26 cellular contexts compared by ENCODE assay signal in the genomic region with DNA sequence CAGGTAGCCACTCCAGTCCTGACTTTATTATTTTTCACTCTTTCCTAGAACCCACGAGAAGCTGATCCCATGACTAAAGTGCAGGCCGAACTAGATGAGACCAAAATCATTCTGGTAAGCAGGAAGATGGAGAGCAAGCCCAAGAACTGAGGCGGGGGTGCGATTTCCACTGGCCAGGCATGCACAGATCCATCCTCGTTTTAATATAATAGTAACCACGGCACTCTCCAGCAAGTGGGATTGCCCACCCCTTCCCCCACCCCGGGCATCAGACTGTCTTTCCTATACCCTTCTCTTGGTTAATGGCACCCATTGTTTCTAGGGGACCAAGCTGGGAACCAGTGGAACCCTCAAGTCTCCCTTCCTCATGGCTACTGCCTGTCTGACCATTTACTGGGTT. TPM values are rescaled to one million over a fixed set of nuclear protein-coding genes. Genes with fewer than 3 reads are reported as not detected.
DNase-seq lines count a peak whose midpoint lies in the region; ATAC-seq, FAIRE-seq and TF ChIP-seq lines count a peak whose summit lies in the region.
"Had no signal": no experiment of that assay in that cellular context is flagged by ENCODE, and none has a peak within 500 bp of the region (broad histone marks: within the 10 kb centered on the region; RNA-seq: fewer than 3 reads in every experiment).

No MANE protein-coding gene starts in this region.

- H3K79me1 ChIP-seq in trophoblast cell (ENCODE audit: low read length) = no peaks in the 10 kb centered on the region

- TF ChIP-seq CTCF in kidney (IDR thresholded peaks at IDR 0.05; ENCODE audit: borderline replicate concordance, extremely low read depth, insufficient read depth) = no peak
- no peak for TF ChIP-seq CTCF in upper lobe of right lung (IDR thresholded peaks at IDR 0.05)
- TF ChIP-seq CTCF in colonic mucosa (IDR thresholded peaks at IDR 0.05) = no peak
- TF ChIP-seq CTCF in CD8-positive, alpha-beta T cell (IDR thresholded peaks at IDR 0.05) = no peak

- no peak overlapping the region for H3K4me3 Mint-ChIP-seq in CD8-positive, alpha-beta T cell
- H3K4me3 Mint-ChIP-seq: B cell; CD4-positive, CD25-positive, alpha-beta regulatory T cell; CD8-positive, alpha-beta memory T cell; HFFc6 had no signal

- ATAC-seq in upper lobe of right lung (no peak), GM18505 (IDR thresholded peaks at IDR 0.05; ENCODE audit: unreplicated experiment) (no peak)
- ATAC-seq in CD8-positive, alpha-beta T cell = no peak
- ATAC-seq: GM12878 had no signal

- H3K9me3 ChIP-seq in kidney (ENCODE audit: control insufficient read depth in 1 of 2, low read length in 2 of 2) = no peaks in the 10 kb centered on the region
- H3K9me3 ChIP-seq in trophoblast cell (ENCODE audit: insufficient read depth, low read depth, low read length) = no peaks in the 10 kb centered on the region
- H3K9me3 ChIP-seq in upper lobe of right lung = no peaks in the 10 kb centered on the region
- H3K9me3 ChIP-seq in colonic mucosa = no peaks in the 10 kb centered on the region
- no peaks in the 10 kb centered on the region for H3K9me3 ChIP-seq in CD8-positive, alpha-beta T cell (ENCODE audit: low read length)
- H3K9me3 ChIP-seq: BLaER1, HAP-1 had no signal

- no peak overlapping the region for H4K91ac ChIP-seq in trophoblast cell (ENCODE audit: low read depth, low read length)

- DNase-seq in activated effector memory CD4-positive, alpha-beta T cell treated with anti-CD3 and anti-CD28 coated beads, Interleukin-2, amount 50 U/mL, for 16 hours = peak; percentile 19
- no peak for DNase-seq in activated effector memory CD4-positive, alpha-beta T cell treated with Interleukin-2 at 50 U/mL for 16 hours
- peak; percentile 26 for DNase-seq in kidney
- DNase-seq in trophoblast cell = no peak
- peak; percentile 21 for DNase-seq in upper lobe of right lung
- DNase-seq in colonic mucosa = no peak
- no peak for DNase-seq in CD8-positive, alpha-beta T cell
- DNase-seq: CD4-positive, CD25-positive, alpha-beta regulatory T cell; DMS 273 treated with DMSO at 0.1 percent for 48 hours; DMS79; EL; GDM1; GOT3; HFFc6 had no signal

- H2BK12ac ChIP-seq in trophoblast cell (ENCODE audit: low read length) = no peak overlapping the region

- H2BK5ac ChIP-seq in trophoblast cell (ENCODE audit: low read depth, low read length, poor library complexity) = no peak overlapping the region

- H3K9me3 Mint-ChIP-seq in CD8-positive, alpha-beta T cell = no peaks in the 10 kb centered on the region
- H3K9me3 Mint-ChIP-seq: CD4-positive, CD25-positive, alpha-beta regulatory T cell; CD8-positive, alpha-beta memory T cell; HFFc6 had no signal

- WGBS in trophoblast cell (ENCODE audit: extremely low coverage, insufficient coverage, insufficient read length) = no CpG with 5 or more reads among the region's 7 CpGs

- intact Hi-C loops in kidney (cut with DNase I) = no loop called here
- intact Hi-C loops in upper lobe of right lung (cut with DNase I) = no loop called here
- intact Hi-C loops in colonic mucosa (cut with DNase I) = no loop called here
- intact Hi-C loops in CD8-positive, alpha-beta T cell (cut with DNase I, micrococcal nuclease) = loop anchor here in 1 of 2 experiments (10.0 kb wide), 2 partner anchors 277 to 1273 kb away; a partner anchor contains a TSS

- peaks cover 90% of the 10 kb centered on the region for H3K36me3 Mint-ChIP-seq in CD8-positive, alpha-beta T cell

- no peak overlapping the region for H2BK120ac ChIP-seq in trophoblast cell (ENCODE audit: insufficient read depth, low read length, poor library complexity)

- no peak overlapping the region for H3K14ac ChIP-seq in trophoblast cell (ENCODE audit: low read length)

- no peak overlapping the region for H4K12ac ChIP-seq in trophoblast cell (ENCODE audit: low read depth, low read length)

- no peak overlapping the region for H4K8ac ChIP-seq in trophoblast cell (ENCODE audit: low read depth, low read length)

- no peak for FAIRE-seq in kidney (lab: Jason Lieb, UNC)
- FAIRE-seq: A204.1, D721Med, GM12878, GM18507, H54 had no signal

- no peak overlapping the region for H2AFZ ChIP-seq in trophoblast cell (ENCODE audit: insufficient read depth, low read length, poor library complexity)

- no peak for TF ChIP-seq POLR2A in GM18505 (IDR thresholded peaks at IDR 0.05; ENCODE audit: borderline replicate concordance, extremely low read depth, insufficient read depth, insufficient read length)

- no peak overlapping the region for H3K9ac ChIP-seq in kidney (ENCODE audit: low read length in 2 of 2)
- H3K9ac ChIP-seq in trophoblast cell (ENCODE audit: low read length) = no peak overlapping the region
- H3K9ac ChIP-seq in colonic mucosa (ENCODE audit: low read depth in 2 of 2, low read length in 2 of 2) = no peak overlapping the region
- H3K9ac ChIP-seq: BLaER1 had no signal

- H3K36me3 ChIP-seq in kidney (ENCODE audit: control insufficient read depth in 1 of 2, insufficient read depth in 2 of 2, low read length in 2 of 2) (peaks cover 41 to 76% of the 10 kb centered on the region in 2 donors), trophoblast cell (ENCODE audit: control insufficient read depth in 1 of 2, insufficient read depth in 2 of 2, low read length in 2 of 2) (peaks cover 62 to 79% of the 10 kb centered on the region in 2 experiments), upper lobe of right lung (peaks cover 90% of the 10 kb centered on the region), colonic mucosa (peaks cover 25% of the 10 kb centered on the region)
- H3K36me3 ChIP-seq in CD8-positive, alpha-beta T cell (ENCODE audit: insufficient read depth, low read length) = peaks cover 57% of the 10 kb centered on the region

- H3K23ac ChIP-seq in trophoblast cell (ENCODE audit: low read length) = no peak overlapping the region

- no peak overlapping the region for H3K4ac ChIP-seq in trophoblast cell (ENCODE audit: low read depth, low read length)

- peaks cover 2% of the 10 kb centered on the region for H3K79me2 ChIP-seq in trophoblast cell (ENCODE audit: control insufficient read depth, insufficient read depth, low read length, poor library complexity)

- H3K4me1 ChIP-seq in kidney (ENCODE audit: control insufficient read depth in 1 of 2, insufficient read depth in 1 of 2, low read depth in 1 of 2, low read length in 2 of 2) (no peaks in the 10 kb centered on the region), trophoblast cell (ENCODE audit: control insufficient read depth in 1 of 2, insufficient read depth in 2 of 2, low read length in 2 of 2) (no peaks in the 10 kb centered on the region), upper lobe of right lung (no peaks in the 10 kb centered on the region), colonic mucosa (no peaks in the 10 kb centered on the region)
- H3K4me1 ChIP-seq in CD8-positive, alpha-beta T cell (ENCODE audit: insufficient read depth, low read length) = no peaks in the 10 kb centered on the region
- H3K4me1 ChIP-seq: HAP-1 had no signal

- H3K18ac ChIP-seq in trophoblast cell (ENCODE audit: low read length) = peak overlapping the region; percentile 35

- peaks cover 17% of the 10 kb centered on the region for H3K4me1 Mint-ChIP-seq in CD8-positive, alpha-beta T cell (ENCODE audit: low read depth)

- no peaks in the 10 kb centered on the region for H3K27me3 ChIP-seq in trophoblast cell (ENCODE audit: insufficient read depth, low read length)
- H3K27me3 ChIP-seq in upper lobe of right lung = no peaks in the 10 kb centered on the region
- H3K27me3 ChIP-seq in colonic mucosa = no peaks in the 10 kb centered on the region
- no peaks in the 10 kb centered on the region for H3K27me3 ChIP-seq in CD8-positive, alpha-beta T cell (ENCODE audit: insufficient read depth, low read length)
- H3K27me3 ChIP-seq: BLaER1 had no signal

- no peak overlapping the region for H3K27ac Mint-ChIP-seq in CD8-positive, alpha-beta T cell
- H3K27ac Mint-ChIP-seq: B cell; CD8-positive, alpha-beta memory T cell; HFFc6 had no signal

- H3K27me3 Mint-ChIP-seq in CD8-positive, alpha-beta T cell (ENCODE audit: low read depth) = no peaks in the 10 kb centered on the region
- H3K27me3 Mint-ChIP-seq: B cell; CD4-positive, CD25-positive, alpha-beta regulatory T cell; CD8-positive, alpha-beta memory T cell had no signal

- H3K4me3 ChIP-seq in kidney (ENCODE audit: low read length in 2 of 2) (no peak overlapping the region), trophoblast cell (ENCODE audit: low read depth, low read length) (no peak overlapping the region), upper lobe of right lung (no peak overlapping the region), colonic mucosa (no peak overlapping the region)
- no peak overlapping the region for H3K4me3 ChIP-seq in CD8-positive, alpha-beta T cell (ENCODE audit: low read depth, low read length)
- H3K4me3 ChIP-seq: BLaER1, GM12878, HAP-1 had no signal

- H3K27ac ChIP-seq in kidney (ENCODE audit: low read depth in 2 of 2, low read length in 2 of 2) (no peak overlapping the region), trophoblast cell (ENCODE audit: low read depth, low read length) (no peak overlapping the region), upper lobe of right lung (no peak overlapping the region), colonic mucosa (no peak overlapping the region)
- no peak overlapping the region for H3K27ac ChIP-seq in CD8-positive, alpha-beta T cell (ENCODE audit: low read depth, low read length)
- H3K27ac ChIP-seq: 22Rv1, BLaER1, C4-2B had no signal

- no peak overlapping the region for H3K4me2 ChIP-seq in trophoblast cell (ENCODE audit: low read length)
- H3K4me2 ChIP-seq: BLaER1 had no signal

- CTCF ChIA-PET in CD8-positive, alpha-beta T cell (lab: Charles Lee) = interaction anchor here (1.4 kb wide), 1 partner anchor 38 kb away, joined by 4 read pairs; no protein-coding TSS in a partner anchor

- POLR2A ChIA-PET in CD8-positive, alpha-beta T cell (lab: Charles Lee) = no interaction called here

- no peak overlapping the region for H2AK5ac ChIP-seq in trophoblast cell (ENCODE audit: low read length)

RNA-seq across cellular contexts. Expression of a gene that starts 7.3 kb away (rescaled TPM):
- 60.2 TPM for total RNA-seq in kidney
- polyA plus RNA-seq in kidney (ENCODE audit: insufficient read depth, low read depth, low replicate concordance) = 53.2 TPM
- 122 and 127 TPM in 2 replicates for polyA plus RNA-seq in trophoblast cell (2013)
- total RNA-seq in upper lobe of right lung = 54.7 TPM
- 100 to 1,000 TPM in 1 of 2 donors, 10 to 100 TPM in 1; 83.0 to 103 TPM for total RNA-seq in colonic mucosa
- total RNA-seq in CD8-positive, alpha-beta T cell = 100 to 1,000 TPM; 111 to 114 TPM

RNA-seq across cellular contexts. Expression of a gene that starts 18.8 kb away (rescaled TPM):
- total RNA-seq in kidney (0.25 TPM), upper lobe of right lung (0.23 TPM), colonic mucosa (under 1 TPM; 0.17 to 0.19 TPM)
- 1.0 TPM for polyA plus RNA-seq in kidney (ENCODE audit: insufficient read depth, low read depth, low replicate concordance)
- polyA plus RNA-seq in trophoblast cell (2013) = 0.34 and 0.35 TPM in 2 replicates
- 1 to 10 TPM in 1 of 2 experiments, under 1 TPM in 1; 0.78 to 1.1 TPM for total RNA-seq in CD8-positive, alpha-beta T cell
- total RNA-seq: CD4-positive, CD25-positive, alpha-beta regulatory T cell; GM12878 had no signal

Comparison
In these comparisons a context has a peak if more than half of its experiments do, and no peak if none do; other contexts are left out.
1. DNase-seq: peak in activated effector memory CD4-positive, alpha-beta T cell treated with anti-CD3 and anti-CD28 coated beads, Interleukin-2, amount 50 U/mL, for 16 hours (single experiment), kidney (single experiment) and upper lobe of right lung (single experiment); none in activated effector memory CD4-positive, alpha-beta T cell treated with Interleukin-2 at 50 U/mL for 16 hours (single experiment), trophoblast cell (0 of 2), colonic mucosa (single experiment) and CD8-positive, alpha-beta T cell (0 of 7).